In genomic region chr17:71963791-71964190, GRCh38 we compare ENCODE assay signal across 20 cellular contexts.
A peak's percentile ranks its signal among the peaks of the same experiment; 100 is the strongest.
DNase-seq lines count a peak whose midpoint lies in the region; ATAC-seq and TF ChIP-seq lines count a peak whose summit lies in the region.
"Had no signal": no experiment of that assay in that cellular context is flagged by ENCODE, and none has a peak within 500 bp of the region (broad histone marks: within the 10 kb centered on the region; RNA-seq: fewer than 3 reads in every experiment).

No MANE protein-coding gene starts in this region.

- in situ Hi-C loops in SK-MEL-5 (cut with HindIII; ENCODE audit: low pct_unique_long_range_greater_than_20kb, low sequenced_read_pairs) = no loop called here

- H3K4me1 ChIP-seq in cardiac muscle cell (ENCODE audit: low read depth) (peaks cover 26% of the 10 kb centered on the region), right cardiac atrium (ENCODE audit: control insufficient read depth, insufficient read depth, low read length) (no peaks in the 10 kb centered on the region)
- H3K4me1 ChIP-seq: A549; BE2C; BLaER1 treated with 17β-estradiol and CSF1 and Interleukin-3, amounts not matched to agents 10 nM and 100 nM; Caco-2 had no signal

- no peaks in the 10 kb centered on the region for H3K36me3 ChIP-seq in cardiac muscle cell
- H3K36me3 ChIP-seq: BE2C; BLaER1 treated with 17β-estradiol and CSF1 and Interleukin-3, amounts not matched to agents 10 nM and 100 nM had no signal

- no peak overlapping the region for H3K4me3 ChIP-seq in cardiac muscle cell
- no peak overlapping the region for H3K4me3 ChIP-seq in right cardiac atrium (ENCODE audit: low read length)
- H3K4me3 ChIP-seq: A549; BLaER1 treated with 17β-estradiol and CSF1 and Interleukin-3, amounts not matched to agents 10 nM and 100 nM; GM23248 had no signal

- H3K9me3 ChIP-seq in cardiac muscle cell (ENCODE audit: low read depth) (no peaks in the 10 kb centered on the region), right cardiac atrium (ENCODE audit: control insufficient read depth, low read length) (no peaks in the 10 kb centered on the region)
- H3K9me3 ChIP-seq: A549, BE2C, Caco-2 had no signal

- H3K27ac ChIP-seq in cardiac muscle cell (peak overlapping the region; percentile 63), right cardiac atrium (ENCODE audit: low read length) (no peak overlapping the region)
- H3K27ac ChIP-seq: A549; BLaER1 treated with 17β-estradiol and CSF1 and Interleukin-3, amounts not matched to agents 10 nM and 100 nM; GM23248 had no signal

- H3K27me3 ChIP-seq in cardiac muscle cell (no peaks in the 10 kb centered on the region), right cardiac atrium (ENCODE audit: control insufficient read depth, insufficient read depth) (no peaks in the 10 kb centered on the region)
- H3K27me3 ChIP-seq: BE2C; BLaER1 treated with 17β-estradiol and CSF1 and Interleukin-3, amounts not matched to agents 10 nM and 100 nM had no signal

- WGBS in right cardiac atrium = 83% methylated on average over 4 of the region's 4 CpGs

- intact Hi-C loops in right cardiac atrium (cut with DNase I) = no loop called here

- no peak for DNase-seq in cardiac muscle cell (ENCODE audit: low read depth in 1 of 2, low spot score in 1 of 2)
- no peak for DNase-seq in right cardiac atrium
- DNase-seq in SK-MEL-5 (ENCODE audit: low read depth, low spot score) = peak; percentile 91
- DNase-seq in medulla oblongata (ENCODE audit: extremely low spot score) = peak; percentile 10
- no peak for DNase-seq in HT-29 (ENCODE audit: low spot score)
- DNase-seq: 8988T; ACHN; AML-193; Caco-2; CD4-positive, alpha-beta T cell; DMS153; DND-41; GM23248; H7; HCEC 1CT had no signal

- ATAC-seq in right cardiac atrium (no peak), GM18517 (IDR thresholded peaks at IDR 0.05; ENCODE audit: unreplicated experiment) (no peak), HG03442 (IDR thresholded peaks at IDR 0.05; ENCODE audit: unreplicated experiment) (no peak)
- ATAC-seq: A549 had no signal

- TF ChIP-seq CTCF in cardiac muscle cell (IDR thresholded peaks at IDR 0.05; ENCODE audit: low read depth, low read length) = no peak

Comparison
In these comparisons a context has a peak if more than half of its experiments do, and no peak if none do; other contexts are left out.
1. DNase-seq: peak in SK-MEL-5 (single experiment) and medulla oblongata (single experiment); none in cardiac muscle cell (0 of 2), right cardiac atrium (0 of 3) and HT-29 (single experiment).